In genomic region chr22:30305519-30305905, GRCh38 we compare ENCODE assay signal across 1 cellular context.
TF ChIP-seq lines count a peak whose summit lies in the region.

No MANE protein-coding gene starts in this region.

TF ChIP-seq in endothelial cell of umbilical vein, 7 proteins besides CTCF, POLR2A, EP300 and RAD21 (continued from another document):
- TF ChIP-seq FOS (IDR thresholded peaks at IDR 0.05; ENCODE audit: borderline replicate concordance, insufficient read depth, low read length) (no peak), EZH2 (IDR thresholded peaks at IDR 0.05; ENCODE audit: borderline replicate concordance, low read depth, low read length, severe bottlenecking) (no peak)
